ENCODE assay signal across 8 cellular contexts in the genomic region with DNA sequence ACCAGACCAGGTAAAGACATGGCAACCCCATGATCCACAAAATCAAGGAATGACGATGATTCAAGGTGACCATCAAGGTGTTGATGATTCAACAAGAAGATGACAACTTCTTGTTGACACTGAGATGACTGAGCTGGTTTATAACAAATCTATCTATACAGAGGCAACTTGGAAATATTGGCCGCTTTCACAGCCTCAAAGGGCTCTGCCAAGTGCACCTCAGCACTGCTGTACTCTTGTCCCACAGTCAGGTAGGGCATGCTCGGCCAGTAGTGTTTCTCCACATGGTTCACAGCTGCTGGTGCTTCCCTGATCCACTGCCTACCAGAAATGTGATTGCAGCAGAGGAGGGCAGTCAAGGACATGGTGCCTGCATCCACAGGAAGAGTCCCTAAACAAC.
"Had no signal": no experiment of that assay in that cellular context is flagged by ENCODE, and none has a peak within 500 bp of the region (broad histone marks: within the 10 kb centered on the region; RNA-seq: fewer than 3 reads in every experiment).

No MANE protein-coding gene starts in this region.

- ATAC-seq: GM12878 had no signal

- DNase-seq: GDM1, GF-D8 had no signal

- FAIRE-seq: G401.6, GM12878, GM12891, GM12892, GM18507, GM19239 had no signal

- H3K4me3 ChIP-seq: GM12878 had no signal
